In the genomic region with DNA sequence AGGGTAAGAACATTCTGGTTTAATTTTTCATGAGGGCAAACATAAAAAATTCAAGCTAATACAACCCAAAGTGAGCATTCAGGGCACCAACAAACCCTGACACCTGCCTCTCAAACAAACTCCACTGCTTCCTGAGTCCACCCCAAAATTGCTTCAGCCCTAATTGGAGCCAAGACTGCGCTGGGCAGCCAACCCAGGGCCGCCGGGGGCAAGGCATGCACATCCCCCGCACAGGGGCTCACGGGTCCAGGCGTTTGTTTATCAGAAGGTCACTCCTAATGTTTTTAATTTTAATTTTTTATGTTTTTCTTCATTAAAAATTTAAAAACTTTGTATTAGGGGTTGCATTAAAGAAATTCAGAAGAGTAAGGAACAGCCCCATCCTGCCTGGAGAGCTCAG, we compare ENCODE assay signal across 21 cellular contexts.
"Had no signal": no experiment of that assay in that cellular context is flagged by ENCODE, and none has a peak within 500 bp of the region (broad histone marks: within the 10 kb centered on the region; RNA-seq: fewer than 3 reads in every experiment).

No MANE protein-coding gene starts in this region.

- DNase-seq: colonic mucosa; cortex of kidney; dermis blood vessel endothelial cell; dorsolateral prefrontal cortex; effector CD4-positive, alpha-beta T cell; effector CD8-positive, alpha-beta T cell; effector memory CD4-positive, alpha-beta T cell; effector memory CD8-positive, alpha-beta T cell; endodermal cell; erythroblast; esophagus squamous epithelium; foreskin fibroblast; foreskin keratinocyte; foreskin melanocyte; gastrocnemius medialis; glutamatergic neuron; head of caudate nucleus; heart left ventricle; heart right ventricle had no signal

- ATAC-seq: effector memory CD8-positive, alpha-beta T cell; esophagus mucosa; foreskin keratinocyte; gastrocnemius medialis; gastroesophageal sphincter; heart left ventricle; heart right ventricle had no signal
